ENCODE assay signal across 26 cellular contexts in the genomic region with DNA sequence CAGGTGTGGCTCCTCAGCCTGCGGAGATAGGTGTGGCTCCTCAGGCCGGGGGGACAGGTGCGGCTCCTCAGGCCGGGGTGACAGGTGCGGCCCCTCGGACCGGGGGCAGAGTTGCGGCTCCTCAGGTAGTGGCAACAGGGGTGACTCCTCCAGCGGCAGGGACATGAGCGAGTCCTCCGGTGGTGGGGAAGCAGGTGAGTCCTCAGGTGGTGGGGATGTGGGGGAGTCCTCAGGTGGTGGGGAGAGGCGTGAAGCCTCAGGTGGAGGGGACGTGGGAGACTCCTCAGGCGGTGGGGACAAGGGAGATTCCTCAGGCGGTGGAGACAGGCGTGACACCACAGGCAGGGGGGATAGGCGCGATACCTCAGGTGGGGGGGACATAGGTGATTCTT. TPM values are rescaled to one million over a fixed set of nuclear protein-coding genes. Genes with fewer than 3 reads are reported as not detected.
"Had no signal": no experiment of that assay in that cellular context is flagged by ENCODE, and none has a peak within 500 bp of the region (broad histone marks: within the 10 kb centered on the region; RNA-seq: fewer than 3 reads in every experiment).

No MANE protein-coding gene starts in this region.

- H3K27me3 ChIP-seq: colonic mucosa, dorsolateral prefrontal cortex, heart left ventricle, right lobe of liver, upper lobe of left lung had no signal

- H3K4me3 ChIP-seq: colonic mucosa, dorsolateral prefrontal cortex, heart left ventricle, right lobe of liver, SK-N-MC, upper lobe of left lung had no signal

- FAIRE-seq: bronchial epithelial cell, endothelial cell of umbilical vein, TTC549 had no signal

- DNase-seq: activated CD4-positive, alpha-beta T cell treated with anti-CD3 and anti-CD28 coated beads for 4 hours; activated CD4-positive, alpha-beta T cell treated with anti-CD3 and anti-CD28 coated beads, Interleukin-2, amount 50 U/mL, for 4 hours; activated CD8-positive, alpha-beta memory T cell treated with anti-CD3 and anti-CD28 coated beads for 24 hours; activated T-cell treated with anti-CD3 and anti-CD28 coated beads, Interleukin-2, amount 50 U/mL, for 1 hour; colonic mucosa; dorsolateral prefrontal cortex; effector memory CD8-positive, alpha-beta T cell; foreskin fibroblast; left cardiac atrium; naive B cell; stimulated activated CD4-positive, alpha-beta T cell treated with anti-CD3 and anti-CD28 coated beads, Interleukin-12 subunit alpha, Interleukin-12 subunit beta, amount 100 ng/mL, for 4 hours; stimulated activated CD4-positive, alpha-beta T cell treated with anti-CD3 and anti-CD28 coated beads, Interleukin-4, amount 100 ng/mL, for 1 hour; T-helper 9 cell had no signal

- H3K27ac ChIP-seq: colonic mucosa, dorsolateral prefrontal cortex, heart left ventricle, right lobe of liver, SK-N-MC, upper lobe of left lung, VCaP had no signal

- H3K9me3 ChIP-seq: colonic mucosa, heart left ventricle, right lobe of liver, upper lobe of left lung had no signal

- ATAC-seq: activated naive CD4-positive, alpha-beta T cell treated with anti-CD3 and anti-CD28 coated beads, Interleukin-2, amount 50 U/mL, for 72 hours; effector memory CD8-positive, alpha-beta T cell; esophagus mucosa; heart left ventricle; left cardiac atrium; right lobe of liver had no signal

RNA-seq across cellular contexts. Expression of gene DHH, which starts 43.2 kb away (rescaled TPM):
- total RNA-seq: bronchial epithelial cell; T-helper 1 cell treated with Interleukin-12 subunit alpha and Interleukin-12 subunit beta and Interleukin-4 antibody, amounts not matched to agents 30 ng/mL and 1 ng/mL, for 36 hours had no signal

RNA-seq across cellular contexts. Expression of gene DDN, which starts 52.2 kb away (rescaled TPM):
- total RNA-seq: subcutaneous adipose tissue had no signal
- polyA plus RNA-seq: liver had no signal
